ENCODE assay signal across 26 cellular contexts in the genomic region with DNA sequence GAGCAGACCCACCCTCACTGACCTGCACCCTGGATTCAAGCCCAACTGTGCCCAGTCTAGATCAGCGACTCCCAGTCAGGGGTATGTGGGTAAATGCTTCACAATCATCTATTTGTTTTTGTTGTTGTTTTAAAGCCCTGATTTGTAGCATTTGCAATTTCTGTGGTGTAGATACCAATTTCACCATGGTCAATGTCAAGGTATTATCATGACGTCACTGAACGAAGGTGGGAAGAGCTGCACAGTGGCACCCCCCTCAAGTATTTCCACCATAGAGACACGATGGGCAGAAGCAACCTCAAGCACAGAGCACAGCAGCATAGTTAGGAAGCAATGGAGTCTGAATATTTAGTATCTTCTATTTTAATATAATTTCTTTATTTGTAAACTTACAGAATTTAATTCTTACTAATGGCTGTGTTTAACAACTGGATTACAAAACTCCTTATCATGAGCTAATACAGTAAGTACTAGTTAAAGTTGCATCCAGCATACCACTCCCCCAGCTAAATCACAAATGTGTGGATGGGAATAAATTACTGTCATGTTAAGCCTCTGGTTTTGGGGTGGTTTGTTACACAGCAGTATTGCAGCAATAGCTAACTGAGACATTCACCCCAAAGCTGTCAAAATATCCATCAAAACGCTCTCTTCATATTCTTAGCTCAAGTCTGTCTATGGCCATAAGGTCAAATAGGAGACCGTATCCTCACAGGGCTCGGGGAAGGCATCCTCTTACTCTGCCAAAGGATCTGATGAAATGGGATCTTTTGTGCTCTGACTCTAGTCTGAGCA. TPM values are rescaled to one million over a fixed set of nuclear protein-coding genes. Genes with fewer than 3 reads are reported as not detected.
"Had no signal": no experiment of that assay in that cellular context is flagged by ENCODE, and none has a peak within 500 bp of the region (broad histone marks: within the 10 kb centered on the region; RNA-seq: fewer than 3 reads in every experiment).

No MANE protein-coding gene starts in this region.

- H3K9me3 ChIP-seq: esophagus muscularis mucosa, lower lobe of right lung, ovary, sigmoid colon, spleen, testis, tibial artery, upper lobe of left lung had no signal

- H3K36me3 ChIP-seq: left lung, lower lobe of right lung, ovary, sigmoid colon, spleen, tibial artery, upper lobe of left lung had no signal

- H3K27ac ChIP-seq: coronary artery, esophagus muscularis mucosa, foreskin keratinocyte, left lung, lower lobe of right lung, ovary, sigmoid colon, skin epidermis, spleen, testis, tibial artery, upper lobe of left lung had no signal

- H3K4me3 ChIP-seq: coronary artery, esophagus muscularis mucosa, left lung, lower lobe of right lung, ovary, sigmoid colon, skin epidermis, spleen, testis, tibial artery, upper lobe of left lung had no signal

- FAIRE-seq: endothelial cell of umbilical vein, kidney, urothelium cell line had no signal

- H3K27me3 ChIP-seq: esophagus muscularis mucosa, left lung, ovary, sigmoid colon, spleen, testis, tibial artery, upper lobe of left lung had no signal

- H3K4me1 ChIP-seq: foreskin keratinocyte, lower lobe of right lung, sigmoid colon, testis, tibial artery, upper lobe of left lung had no signal

- ATAC-seq: foreskin keratinocyte; left lung; lower lobe of right lung; naive thymus-derived CD8-positive, alpha-beta T cell; stimulated activated memory B cell treated with anti-CD40 and anti-IgM and Interleukin-4, amounts not matched to agents 10 μg/mL and 1 μg/mL and 100 μg/mL, for 72 hours; stimulated activated naive CD8-positive, alpha-beta T cell treated with anti-CD3 and anti-CD28 coated beads, Interleukin-15, Interleukin-2, amounts not matched to agents 100 U/mL and 50 U/mL, for 24 hours had no signal

- DNase-seq: dermis blood vessel endothelial cell; effector memory CD4-positive, alpha-beta T cell; foreskin keratinocyte; glutamatergic neuron; kidney; left lung; lower lobe of right lung; naive thymus-derived CD8-positive, alpha-beta T cell; nephron progenitor cell; nucleus accumbens; ovary; retina; sigmoid colon; spleen; stimulated activated CD4-positive, alpha-beta T cell treated with anti-CD3 and anti-CD28 coated beads, Interleukin-4, amount 100 ng/mL, for 4 hours; stimulated activated naive CD8-positive, alpha-beta T cell treated with anti-CD3 and anti-CD28 coated beads, Interleukin-15, Interleukin-2, amounts not matched to agents 100 U/mL and 50 U/mL, for 24 hours; testis; tibial artery; upper lobe of left lung had no signal

RNA-seq across cellular contexts. Expression of a gene that starts 33.1 kb away (rescaled TPM):
- total RNA-seq: endothelial cell of umbilical vein, epithelial cell of proximal tubule had no signal
- polyA plus RNA-seq: endothelial cell of umbilical vein; foreskin keratinocyte; naive thymus-derived CD8-positive, alpha-beta T cell had no signal
